ENCODE assay signal across 25 cellular contexts in genomic region chr4:140368686-140369085, GRCh38. TPM values are rescaled to one million over a fixed set of nuclear protein-coding genes. Genes with fewer than 3 reads are reported as not detected.
DNase-seq lines count a peak whose midpoint lies in the region; ATAC-seq, FAIRE-seq and TF ChIP-seq lines count a peak whose summit lies in the region.
"Had no signal": no experiment of that assay in that cellular context is flagged by ENCODE, and none has a peak within 500 bp of the region (broad histone marks: within the 10 kb centered on the region; RNA-seq: fewer than 3 reads in every experiment).

No MANE protein-coding gene starts in this region.

- no peak for TF ChIP-seq RAD21 in K562 (CRISPR knock-in tag; conservative IDR thresholded peaks at IDR 0.05 in 1 of 2, IDR thresholded peaks at IDR 0.05 in 1 of 2)

- H3K27me3 ChIP-seq in K562 (ENCODE audit: control insufficient read depth in 2 of 2, insufficient read depth in 2 of 2, low read length in 2 of 2), result no peaks in the 10 kb centered on the region
- H3K27me3 ChIP-seq: BE2C, MG63 had no signal

- H4K20me1 ChIP-seq in K562 (replicated peaks; ENCODE audit: control insufficient read depth, insufficient read depth, low read length), result no peaks in the 10 kb centered on the region

- peak overlapping the region; percentile 10; the same call in 1 of the 2 replicates for H3K4me2 ChIP-seq in K562 (ENCODE audit: insufficient read depth, low read length)

- no peak overlapping the region for H2AFZ ChIP-seq in K562 (ENCODE audit: low read depth, low read length)
- H2AFZ ChIP-seq: PC-9 had no signal

- no peaks in the 10 kb centered on the region for H3K36me3 ChIP-seq in K562 (ENCODE audit: control insufficient read depth, insufficient read depth, low read length)
- H3K36me3 ChIP-seq: BE2C, MG63 had no signal

- no peak for FAIRE-seq in K562 (lab: Jason Lieb, UNC)
- FAIRE-seq: GM18507 had no signal

- 21% methylated on average over 3 of the region's 3 CpGs for WGBS in K562 (ENCODE audit: insufficient coverage, low coverage, missing lambda C conversion rate)

- peaks cover 0 to 3% of the 10 kb centered on the region in 2 experiments; a peak in 2 of 5 replicates for H3K4me1 ChIP-seq in K562 (replicated peaks in 1 of 2; ENCODE audit: control insufficient read depth in 2 of 2, insufficient read depth in 2 of 2, low read length in 2 of 2)
- H3K4me1 ChIP-seq: BE2C had no signal

- TF ChIP-seq EP300 in K562 (IDR thresholded peaks at IDR 0.05; ENCODE audit: low read length), result no peak

- no peak for ATAC-seq in K562

- intact Hi-C loops in K562 (cut with micrococcal nuclease), result no loop called here

- peak; percentile 46 for DNase-seq in ELR (ENCODE audit: low read depth)
- DNase-seq in M059J (ENCODE audit: low read depth), result peak; percentile 19
- peak in 1 of 4 experiments; percentile 16 for DNase-seq in K562 (ENCODE audit: extremely low read depth in 1 of 4, low spot score in 3 of 4)
- DNase-seq in fibroblast of the aortic adventitia (ENCODE audit: low read depth), result peak; percentile 16
- DNase-seq in DMS114 treated with DMSO at 0.1 percent for 48 hours (lab: John Stamatoyannopoulos, UW; ENCODE audit: unreplicated experiment), result no peak
- DNase-seq in NCI-H1105 treated with DMSO at 0.1 percent for 48 hours (lab: John Stamatoyannopoulos, UW), result no peak
- no peak for DNase-seq in dermis blood vessel endothelial cell
- DNase-seq: BE2C; Calu3; CD8-positive, alpha-beta memory T cell; DMS153; DND-41; H9; MG63; NCI-H2029 treated with DMSO at 0.1 percent for 48 hours; NCI-H446 treated with DMSO at 0.1 percent for 48 hours; NCI-H526; NCI-H82; NK-92 treated with Interleukin-12 subunit alpha and Interleukin-12 subunit beta, amount 100 ng/mL, for 24 hours; PC-9; RPMI8226; SHP77 had no signal

- peaks cover 2% of the 10 kb centered on the region for H3K79me2 ChIP-seq in K562 (ENCODE audit: control insufficient read depth, insufficient read depth, low read length)

- no peak overlapping the region for H3K9ac ChIP-seq in K562 (ENCODE audit: insufficient read depth in 1 of 2, low read depth in 2 of 2, low read length in 2 of 2)

- CTCF ChIA-PET in K562 (lab: Yijun Ruan, JAX; ENCODE audit: low intra/inter-chr PET ratio), result no interaction called here

- H3K27ac ChIP-seq in K562 (ENCODE audit: extremely low read depth, low read depth, low read length), result no peak overlapping the region

- H3K4me3 ChIP-seq in K562 (no peak overlapping the region), fibroblast of the aortic adventitia (ENCODE audit: low read depth, low read length) (no peak overlapping the region)
- H3K4me3 ChIP-seq: MG63, PC-9 had no signal

- in situ Hi-C loops in K562 (cut with MboI), result loop anchor here (25.0 kb wide), 1 partner anchor 494 kb away; no protein-coding TSS in a partner anchor

- no peaks in the 10 kb centered on the region for H3K9me3 ChIP-seq in K562 (replicated peaks; ENCODE audit: control insufficient read depth, insufficient read depth, low read depth, low read length)
- H3K9me3 ChIP-seq: BE2C, MG63 had no signal

- POLR2A ChIA-PET in K562 (lab: Yijun Ruan, JAX), result interaction anchor here (0.7 kb wide), 1 partner anchor 32 kb away, joined by 3 read pairs; no protein-coding TSS in a partner anchor

- no peak for TF ChIP-seq POLR2A in K562 (conservative IDR thresholded peaks at IDR 0.05)

- H3K9me1 ChIP-seq in K562 (ENCODE audit: control insufficient read depth, insufficient read depth, low read length), result no peaks in the 10 kb centered on the region

- no TSS peak for BruUV-seq in K562 (replicated peaks; lab: Mats Ljungman, UMichigan)

- TF ChIP-seq CTCF in K562 (IDR thresholded peaks at IDR 0.05 in 2 of 3, conservative IDR thresholded peaks at IDR 0.05 in 1 of 3; ENCODE audit: insufficient read depth in 2 of 3, low read depth in 1 of 3, low read length in 3 of 3) (no peak), fibroblast of the aortic adventitia (IDR thresholded peaks at IDR 0.05; ENCODE audit: insufficient read depth, low read length) (no peak)

TF ChIP-seq in K562, 482 proteins besides CTCF, POLR2A, EP300 and RAD21:
- TF ChIP-seq ZNF384 (IDR thresholded peaks at IDR 0.05; ENCODE audit: low read depth, low read length) (0 out of 2 replicates have a peak, but pooled peaks have one; percentile 17), MAFK (IDR thresholded peaks at IDR 0.05; ENCODE audit: low read length) (peak; percentile 49; the same call in 1 of the 2 replicates), ZNF316 (IDR thresholded peaks at IDR 0.05) (peak; percentile 71), BDP1 (IDR thresholded peaks at IDR 0.05; ENCODE audit: insufficient read depth, insufficient read length) (no peak), MAFG (tag; conservative IDR thresholded peaks at IDR 0.05) (peak; percentile 79), MCM5 (IDR thresholded peaks at IDR 0.05; ENCODE audit: low read depth) (no peak), C11orf30 (IDR thresholded peaks at IDR 0.05; ENCODE audit: low read depth) (peak; percentile 71), EP400 (IDR thresholded peaks at IDR 0.05) (0 out of 2 replicates have a peak, but pooled peaks have one; percentile 12), ZNF165 (CRISPR knock-in tag; IDR thresholded peaks at IDR 0.05; ENCODE audit: borderline replicate concordance) (no peak), SLC30A9 (CRISPR knock-in tag; IDR thresholded peaks at IDR 0.05) (no peak), SMARCA4 (IDR thresholded peaks at IDR 0.05) (peak; percentile 37; the same call in 1 of the 2 replicates), NFE2 (IDR thresholded peaks at IDR 0.05; ENCODE audit: low read depth) (peak; percentile 81), ZNF764 (CRISPR knock-in tag; IDR thresholded peaks at IDR 0.05; ENCODE audit: low read depth) (no peak), NFE2L1 (tag; IDR thresholded peaks at IDR 0.05; ENCODE audit: borderline replicate concordance, low read depth) (0 out of 2 replicates have a peak, but pooled peaks have one; percentile 42), ARID1B (IDR thresholded peaks at IDR 0.05) (peak; percentile 33), MAFF (IDR thresholded peaks at IDR 0.05; ENCODE audit: low read length) (peak; percentile 43; the same call in 1 of the 2 replicates)

RNA-seq across cellular contexts. Expression of gene SCOC, which starts 4.8 kb away (rescaled TPM):
- 47.5 and 83.0 TPM in 2 replicates for total RNA-seq in M059J (2014; rRNA removed; shearing (Covaris generic))
- 3.0 and 12.3 TPM in 2 replicates for total RNA-seq in K562 (2011; cell fraction: chromatin; rRNA removed; ENCODE audit: low replicate concordance)
- 2.5 and 3.6 TPM in 2 replicates for total RNA-seq in K562 (2011; cell fraction: nucleolus; rRNA removed)
- 12.0 and 21.7 TPM in 2 replicates for total RNA-seq in K562 (2011; cell fraction: nucleoplasm; rRNA removed)
- total RNA-seq in K562 (2014; rRNA removed), result 16.7 and 16.8 TPM in 2 replicates
- total RNA-seq in K562 (2014; rRNA removed; fragmentation: Illumina TruSeq; extraction: Trizol), result 53.7 and 59.5 TPM in 2 replicates
- total RNA-seq in K562 (2015; rRNA removed; fragmentation: Illumina TruSeq; extraction: Trizol), result 36.9 and 39.9 TPM in 2 replicates
- 32.3 and 38.0 TPM in 2 replicates for total RNA-seq in K562 (2021)
- 10.9 and 51.1 TPM in 2 replicates for polyA plus RNA-seq in K562 (2011; rRNA removed)
- 2.8 and 3.4 TPM in 2 replicates for polyA plus RNA-seq in K562 (2011; cell fraction: cytosol; rRNA removed)
- 2.8 and 7.1 TPM in 2 replicates for polyA plus RNA-seq in K562 (2011; cell fraction: nucleus; rRNA removed)
- polyA plus RNA-seq in K562 (2012), result 34.0 and 35.5 TPM in 2 replicates
- 35.1 and 46.7 TPM in 2 replicates for polyA plus RNA-seq in K562 (2014; fragmentation: Illumina TruSeq; extraction: Trizol)
- 100 to 1,000 TPM in 1 of 2 experiments, 10 to 100 TPM in 1; 93.6 to 110 TPM for polyA plus RNA-seq in K562 (2014; fragmentation: Nextera tagmentation; extraction: Ambion mirVana)
- 38.5 and 38.9 TPM in 2 replicates for polyA plus RNA-seq in K562 (2014; rRNA removed)
- polyA minus RNA-seq in K562 (2011; rRNA and poly(A)+ RNA removed), result 8.6 and 19.8 TPM in 2 replicates
- 3.2 and 12.4 TPM in 2 replicates for polyA minus RNA-seq in K562 (2011; cell fraction: cytosol; rRNA and poly(A)+ RNA removed)
- 6.1 and 16.2 TPM in 2 replicates for polyA minus RNA-seq in K562 (2011; cell fraction: nucleus; rRNA and poly(A)+ RNA removed)
- total RNA-seq in fibroblast of the aortic adventitia (ENCODE audit: low replicate concordance), result 30.9 and 92.7 TPM in 2 replicates
- 54.3 and 55.1 TPM in 2 replicates for total RNA-seq in dermis blood vessel endothelial cell

RNA-seq across cellular contexts. Expression of gene CLGN, which starts 58.8 kb away (rescaled TPM):
- 3.8 and 7.4 TPM in 2 replicates for total RNA-seq in M059J (2014; rRNA removed; shearing (Covaris generic))
- total RNA-seq in K562 (2011; cell fraction: chromatin; rRNA removed; ENCODE audit: low replicate concordance), result 0.60 TPM in 1 of 2 replicates, not detected in the other
- 0.17 and 0.26 TPM in 2 replicates for total RNA-seq in K562 (2011; cell fraction: nucleolus; rRNA removed)
- 0.31 and 0.37 TPM in 2 replicates for total RNA-seq in K562 (2011; cell fraction: nucleoplasm; rRNA removed)
- total RNA-seq in K562 (2014; rRNA removed), result 1.9 TPM in 2 replicates
- total RNA-seq in K562 (2014; rRNA removed; fragmentation: Illumina TruSeq; extraction: Trizol), result 3.5 and 3.6 TPM in 2 replicates
- 2.6 and 3.2 TPM in 2 replicates for total RNA-seq in K562 (2015; rRNA removed; fragmentation: Illumina TruSeq; extraction: Trizol)
- total RNA-seq in K562 (2021), result 2.2 and 2.7 TPM in 2 replicates
- polyA plus RNA-seq in K562 (2011; rRNA removed), result 0.11 and 0.22 TPM in 2 replicates
- polyA plus RNA-seq in K562 (2011; cell fraction: cytosol; rRNA removed), result 0.01 and 0.03 TPM in 2 replicates
- not detected in 2 replicates for polyA plus RNA-seq in K562 (2011; cell fraction: nucleus; rRNA removed)
- polyA plus RNA-seq in K562 (2012), result 2.1 and 19.5 TPM in 2 replicates
- 3.0 and 3.4 TPM in 2 replicates for polyA plus RNA-seq in K562 (2014; fragmentation: Illumina TruSeq; extraction: Trizol)
- polyA plus RNA-seq in K562 (2014; fragmentation: Nextera tagmentation; extraction: Ambion mirVana), result 1 to 10 TPM; 2.7 to 2.8 TPM
- polyA plus RNA-seq in K562 (2014; rRNA removed), result 2.3 and 2.9 TPM in 2 replicates
- polyA minus RNA-seq in K562 (2011; rRNA and poly(A)+ RNA removed), result 0.14 TPM in 1 of 2 replicates, not detected in the other
- not detected in 2 replicates for polyA minus RNA-seq in K562 (2011; cell fraction: cytosol; rRNA and poly(A)+ RNA removed)
- polyA minus RNA-seq in K562 (2011; cell fraction: nucleus; rRNA and poly(A)+ RNA removed), result not detected in 2 replicates
- 4.1 and 19.3 TPM in 2 replicates for total RNA-seq in fibroblast of the aortic adventitia (ENCODE audit: low replicate concordance)
- total RNA-seq in dermis blood vessel endothelial cell, result 0.34 and 0.51 TPM in 2 replicates
- total RNA-seq: CD8-positive, alpha-beta memory T cell; LHCN-M2; T-helper 1 cell treated with Interleukin-12 subunit alpha and Interleukin-12 subunit beta and Interleukin-4 antibody, amounts not matched to agents 30 ng/mL and 1 ng/mL, for 36 hours had no signal
- polyA plus RNA-seq: CD8-positive, alpha-beta memory T cell had no signal

Comparison
In these comparisons a context has a peak if more than half of its experiments do, and no peak if none do; other contexts are left out.
1. DNase-seq: peak in ELR (single experiment), M059J (single experiment) and fibroblast of the aortic adventitia (single experiment); none in DMS114 treated with DMSO at 0.1 percent for 48 hours (single experiment), NCI-H1105 treated with DMSO at 0.1 percent for 48 hours (single experiment) and dermis blood vessel endothelial cell (single experiment).